Comparison of ENCODE assay signal across 13 cellular contexts in genomic region chr10:102616071-102616770, GRCh38. TPM values are rescaled to one million over a fixed set of nuclear protein-coding genes. Genes with fewer than 3 reads are reported as not detected.
DNase-seq lines count a peak whose midpoint lies in the region; ATAC-seq, FAIRE-seq and TF ChIP-seq lines count a peak whose summit lies in the region.
"Had no signal": no experiment of that assay in that cellular context is flagged by ENCODE, and none has a peak within 500 bp of the region (broad histone marks: within the 10 kb centered on the region; RNA-seq: fewer than 3 reads in every experiment).

No MANE protein-coding gene starts in this region.

- H3K36me3 Mint-ChIP-seq in stimulated activated naive B cell treated with anti-CD40 and anti-IgM and Interleukin-4, amounts not matched to agents 10 μg/mL and 1 μg/mL and 100 μg/mL, for 72 hours = peaks cover 20 to 42% of the 10 kb centered on the region in 2 donors

- DNase-seq in NCI-H510A treated with DMSO at 0.1 percent for 48 hours (lab: John Stamatoyannopoulos, UW) = peak; percentile 7
- DNase-seq in NCI-H510A (lab: John Stamatoyannopoulos, UW) = no peak
- DNase-seq in NB4 (ENCODE audit: low read depth) = peak; percentile 52
- DNase-seq in left cardiac atrium = peak; percentile 77
- DNase-seq in stimulated activated naive B cell treated with anti-CD40 and anti-IgM and Interleukin-4, amounts not matched to agents 10 μg/mL and 1 μg/mL and 100 μg/mL, for 72 hours = peak; percentile 21
- DNase-seq in frontal cortex (ENCODE audit: low spot score in 2 of 2) = no peak
- no peak for DNase-seq in left colon
- no peak for DNase-seq in SW480 (ENCODE audit: low spot score)
- DNase-seq: activated T-cell treated with anti-CD3 and anti-CD28 coated beads, Interleukin-2, amount 50 U/mL, for 24 hours; naive thymus-derived CD4-positive, alpha-beta T cell; T-helper 9 cell had no signal

- no peaks in the 10 kb centered on the region for H3K9me3 Mint-ChIP-seq in stimulated activated naive B cell treated with anti-CD40 and anti-IgM and Interleukin-4, amounts not matched to agents 10 μg/mL and 1 μg/mL and 100 μg/mL, for 72 hours
- H3K9me3 Mint-ChIP-seq: activated T-cell treated with anti-CD3 and anti-CD28 coated beads, Interleukin-2, amount 50 U/mL, for 24 hours; central memory CD8-positive, alpha-beta T cell; naive thymus-derived CD4-positive, alpha-beta T cell had no signal

- TF ChIP-seq CTCF in NB4 (IDR thresholded peaks at IDR 0.05; ENCODE audit: low read depth, low read length) = no peak

- ATAC-seq in left cardiac atrium (peak; percentile 56 to 65), left colon (no peak)
- peak; percentile 98 for ATAC-seq in stimulated activated naive B cell treated with anti-CD40 and anti-IgM and Interleukin-4, amounts not matched to agents 10 μg/mL and 1 μg/mL and 100 μg/mL, for 72 hours (replicated peaks)
- ATAC-seq: naive thymus-derived CD4-positive, alpha-beta T cell had no signal

- peaks cover 13 to 31% of the 10 kb centered on the region in 2 donors for H3K4me1 Mint-ChIP-seq in stimulated activated naive B cell treated with anti-CD40 and anti-IgM and Interleukin-4, amounts not matched to agents 10 μg/mL and 1 μg/mL and 100 μg/mL, for 72 hours
- H3K4me1 Mint-ChIP-seq: central memory CD8-positive, alpha-beta T cell had no signal

- H3K27me3 Mint-ChIP-seq in stimulated activated naive B cell treated with anti-CD40 and anti-IgM and Interleukin-4, amounts not matched to agents 10 μg/mL and 1 μg/mL and 100 μg/mL, for 72 hours = no peaks in the 10 kb centered on the region
- H3K27me3 Mint-ChIP-seq: activated T-cell treated with anti-CD3 and anti-CD28 coated beads, Interleukin-2, amount 50 U/mL, for 24 hours; central memory CD8-positive, alpha-beta T cell; naive thymus-derived CD4-positive, alpha-beta T cell had no signal

- peak overlapping the region in 1 of 2 donors; percentile 17 for H3K4me3 Mint-ChIP-seq in stimulated activated naive B cell treated with anti-CD40 and anti-IgM and Interleukin-4, amounts not matched to agents 10 μg/mL and 1 μg/mL and 100 μg/mL, for 72 hours
- H3K4me3 Mint-ChIP-seq: activated T-cell treated with anti-CD3 and anti-CD28 coated beads, Interleukin-2, amount 50 U/mL, for 24 hours; central memory CD8-positive, alpha-beta T cell; naive thymus-derived CD4-positive, alpha-beta T cell had no signal

- intact Hi-C loops in left cardiac atrium (cut with DNase I) = no loop called here
- intact Hi-C loops in left colon (cut with DNase I, micrococcal nuclease) = no loop called here

- H3K4me3 ChIP-seq in NB4 (ENCODE audit: low read depth, low read length) = no peak overlapping the region
- H3K4me3 ChIP-seq: hepatocyte had no signal

- no peak for TF ChIP-seq POLR2A in NB4 (IDR thresholded peaks at IDR 0.05; ENCODE audit: extremely low read depth, insufficient read length)

- peak overlapping the region; percentile 92 for H3K27ac Mint-ChIP-seq in stimulated activated naive B cell treated with anti-CD40 and anti-IgM and Interleukin-4, amounts not matched to agents 10 μg/mL and 1 μg/mL and 100 μg/mL, for 72 hours
- H3K27ac Mint-ChIP-seq: activated T-cell treated with anti-CD3 and anti-CD28 coated beads, Interleukin-2, amount 50 U/mL, for 24 hours had no signal

- no peak for FAIRE-seq in frontal cortex (lab: Jason Lieb, UNC)

RNA-seq across cellular contexts. Expression of gene TRIM8, which starts 28.1 kb away (rescaled TPM):
- 100 to 1,000 TPM; 104 to 108 TPM for total RNA-seq in left cardiac atrium
- 30.2 TPM for total RNA-seq in frontal cortex
- 10 to 100 TPM; 58.4 to 64.0 TPM for total RNA-seq in left colon

Comparison
In these comparisons a context has a peak if more than half of its experiments do, and no peak if none do; other contexts are left out.
1. DNase-seq: peak in NCI-H510A treated with DMSO at 0.1 percent for 48 hours (single experiment), NB4 (single experiment), left cardiac atrium (single experiment) and stimulated activated naive B cell treated with anti-CD40 and anti-IgM and Interleukin-4, amounts not matched to agents 10 μg/mL and 1 μg/mL and 100 μg/mL, for 72 hours (single experiment); none in NCI-H510A (single experiment), frontal cortex (0 of 2), left colon (0 of 2) and SW480 (single experiment).